7 cellular contexts compared by ENCODE assay signal in the genomic region with DNA sequence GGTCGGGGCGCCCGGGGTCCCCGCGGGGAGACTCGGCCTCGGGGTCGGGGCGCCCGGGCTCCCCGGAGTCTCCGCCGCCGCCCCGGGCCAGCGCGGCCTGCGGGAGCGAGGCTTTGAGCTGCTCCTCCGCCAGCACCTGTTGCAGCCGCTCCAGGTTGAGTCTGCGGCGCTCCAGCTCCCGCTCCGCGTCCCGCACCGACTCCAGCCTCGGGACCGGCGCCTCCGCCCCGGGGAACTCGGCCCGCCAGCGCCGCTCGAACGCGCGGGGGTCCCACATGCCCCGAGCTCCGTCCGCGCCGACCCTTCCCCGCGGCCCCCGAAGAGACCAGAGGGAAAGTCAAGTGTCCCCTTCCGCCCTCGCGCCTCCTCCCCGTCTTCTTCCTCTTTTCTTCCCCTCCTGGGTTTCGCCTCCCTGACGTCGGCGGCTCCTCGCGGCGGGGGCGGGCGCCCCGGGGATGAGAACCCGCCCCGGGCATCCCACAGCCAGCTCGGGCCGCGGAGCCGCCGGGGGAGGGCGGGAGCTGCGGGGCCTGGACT. TPM values are rescaled to one million over a fixed set of nuclear protein-coding genes. Genes with fewer than 3 reads are reported as not detected.
DNase-seq lines count a peak whose midpoint lies in the region; ATAC-seq, FAIRE-seq and TF ChIP-seq lines count a peak whose summit lies in the region.

No MANE protein-coding gene starts in this region.

- H3K9ac ChIP-seq in GM12878 (ENCODE audit: control insufficient read depth, insufficient read depth, low read length) = peak overlapping the region; percentile 83

- peaks cover 52% of the 10 kb centered on the region for H3K79me2 ChIP-seq in GM12878 (ENCODE audit: control insufficient read depth, insufficient read depth, low read length)

- peak overlapping the region; percentile 60; the same call in 1 of the 2 replicates for H2AFZ ChIP-seq in GM12878 (ENCODE audit: control insufficient read depth, low read depth, low read length)

- ATAC-seq in GM18502 (IDR thresholded peaks at IDR 0.05; ENCODE audit: poor library complexity, unreplicated experiment) (peak; percentile 50), HG02840 (IDR thresholded peaks at IDR 0.05; ENCODE audit: low FRiP score, unreplicated experiment) (peak; percentile 58), GM12878 (peak; percentile 74)

- peak; percentile 56 for FAIRE-seq in GM12878 (lab: Jason Lieb, UNC)

- peaks cover 13% of the 10 kb centered on the region for H3K4me1 ChIP-seq in GM12878 (ENCODE audit: control insufficient read depth, insufficient read depth, low read length)

- H3K4me3 ChIP-seq in GM12878 (peak overlapping the region; percentile 94), kidney epithelial cell (ENCODE audit: low read depth, low read length) (peak overlapping the region; percentile 45)

- TF ChIP-seq RAD21 in GM12878 (IDR thresholded peaks at IDR 0.05; ENCODE audit: insufficient read depth, low read depth, low read length) = no peak

- H3K27ac ChIP-seq in GM12878 (ENCODE audit: control insufficient read depth, insufficient read depth) = peak overlapping the region; percentile 82

- H3K36me3 ChIP-seq in GM12878 (ENCODE audit: control insufficient read depth in 2 of 2, insufficient read depth in 2 of 2, low read length in 1 of 2) = peaks cover 6 to 11% of the 10 kb centered on the region in 2 experiments
- H3K36me3 ChIP-seq in kidney epithelial cell (ENCODE audit: control insufficient read depth, insufficient read depth, low read length) = no peaks in the 10 kb centered on the region

- no peaks in the 10 kb centered on the region for H3K9me3 ChIP-seq in GM12878 (replicated peaks; ENCODE audit: control insufficient read depth, insufficient read depth, low read length)

- H3K27me3 ChIP-seq in GM12878 (replicated peaks in 1 of 2; ENCODE audit: control insufficient read depth in 2 of 2, insufficient read depth in 2 of 2, low read length in 1 of 2) (no peaks in the 10 kb centered on the region), kidney epithelial cell (ENCODE audit: control insufficient read depth, insufficient read depth, low read length) (peaks cover 42% of the 10 kb centered on the region)

- TSS peak; percentile 77 for BruUV-seq in GM12878 (replicated peaks; lab: Mats Ljungman, UMichigan)

- RAD21 ChIA-PET in GM12878 (lab: Charles Lee; ENCODE audit: unreplicated experiment) = interaction anchor here (0.7 to 5.1 kb wide), 12 partner anchors 10 to 107 kb away, joined by 3 to 50 read pairs (median 13); no protein-coding TSS in a partner anchor

- POLR2A ChIA-PET in GM12878 (lab: Charles Lee) = interaction anchor here (1.0 to 3.8 kb wide), 12 partner anchors 8 to 63 kb away, joined by 3 to 24 read pairs (median 8); no protein-coding TSS in a partner anchor

- in situ Hi-C loops in GM12878 (cut with MboI) = no loop called here

- peak; percentile 65 for DNase-seq in SKM-1 treated with dmso at 0.1 percent for 144 hours (lab: John Stamatoyannopoulos, UW; ENCODE audit: unreplicated experiment)
- DNase-seq in GM12878 (ENCODE audit: low read depth, low spot score) = no peak
- no peak for DNase-seq in kidney epithelial cell (ENCODE audit: low read depth)
- peak; percentile 35 to 40 for DNase-seq in stimulated activated CD4-positive, alpha-beta T cell treated with anti-CD3 and anti-CD28 coated beads, Interleukin-4, amount 100 ng/mL, for 4 hours
- DNase-seq in DMS153 (lab: John Stamatoyannopoulos, UW) = no peak

- intact Hi-C loops in GM12878 (cut with micrococcal nuclease; ENCODE audit: unreplicated experiment) = loop anchor here (5.0 kb wide), 1 partner anchor 47 kb away; no protein-coding TSS in a partner anchor

- TF ChIP-seq EP300 in GM12878 (IDR thresholded peaks at IDR 0.05; ENCODE audit: borderline replicate concordance in 1 of 2, control insufficient read depth in 1 of 2, low read depth in 2 of 2, low read length in 2 of 2) = 0 out of 4 replicates have a peak, but pooled peaks of 1 of the 2 experiments have one; percentile 16

- 0% methylated on average over 43 of the region's 72 CpGs for WGBS in GM12878 (ENCODE audit: insufficient coverage, insufficient replicate concordance, low lambda C conversion rate, missing lambda C conversion rate)

- SMC1A ChIA-PET in GM12878 (lab: Charles Lee; ENCODE audit: uncharacterized antibody, unreplicated experiment) = interaction anchor here (1.8 to 5.0 kb wide), 7 partner anchors 11 to 48 kb away, joined by 7 to 35 read pairs (median 17); no protein-coding TSS in a partner anchor

- TF ChIP-seq CTCF in GM12878 (IDR thresholded peaks at IDR 0.05 in 2 of 3, conservative IDR thresholded peaks at IDR 0.05 in 1 of 3; ENCODE audit: control insufficient read depth in 2 of 3, extremely low read depth in 1 of 3, insufficient read depth in 1 of 3, low read depth in 3 of 3, low read length in 3 of 3) (no peak), kidney epithelial cell (IDR thresholded peaks at IDR 0.05; ENCODE audit: insufficient read depth, low read length, poor library complexity, severe bottlenecking) (no peak)

- peak; percentile 90 for TF ChIP-seq POLR2A in GM12878 (IDR thresholded peaks at IDR 0.05; ENCODE audit: low read depth, low read length)

- no peaks in the 10 kb centered on the region for H4K20me1 ChIP-seq in GM12878 (ENCODE audit: control insufficient read depth, insufficient read depth)

- H3K4me2 ChIP-seq in GM12878 (ENCODE audit: control insufficient read depth, insufficient read depth) = 0 out of 2 replicates have a peak overlapping the region, but pooled peaks have one; percentile 38

- CTCF ChIA-PET in GM12878 (lab: Yijun Ruan, JAX) = interaction anchor here (0.8 to 4.0 kb wide), 12 partner anchors 9 to 487 kb away, joined by 3 to 41 read pairs (median 6); no protein-coding TSS in a partner anchor

TF ChIP-seq in GM12878, 131 proteins besides CTCF, POLR2A, EP300 and RAD21 (continues in another document):
- TF ChIP-seq POU2F2 (IDR thresholded peaks at IDR 0.05; ENCODE audit: borderline replicate concordance, low read depth, low read length) (peak; percentile 48; the same call in 1 of the 3 replicates), ESRRA (IDR thresholded peaks at IDR 0.05; ENCODE audit: low read length) (no peak), MYB (IDR thresholded peaks at IDR 0.05; ENCODE audit: borderline replicate concordance, low read depth, low read length) (no peak), ZNF217 (IDR thresholded peaks at IDR 0.05) (no peak), CBX3 (IDR thresholded peaks at IDR 0.05; ENCODE audit: borderline replicate concordance, low read depth) (no peak)

RNA-seq across cellular contexts. Expression of a gene that starts 40.8 kb away (rescaled TPM):
- not detected in 2 replicates for total RNA-seq in GM12878 (2013; cell fraction: nucleolus; rRNA removed)
- total RNA-seq in GM12878 (2014; rRNA removed) = not detected in 2 replicates
- total RNA-seq in GM12878 (2014; rRNA removed; fragmentation: Illumina TruSeq; extraction: Trizol) = not detected in 2 replicates
- total RNA-seq in GM12878 (2021) = not detected in 2 replicates
- not detected for polyA plus RNA-seq in GM12878 (2011; ENCODE audit: low read depth)
- not detected in 2 replicates for polyA plus RNA-seq in GM12878 (2011; rRNA removed)
- not detected in 2 replicates for polyA plus RNA-seq in GM12878 (2011; cell fraction: cytosol; rRNA removed)
- not detected in 2 replicates for polyA plus RNA-seq in GM12878 (2011; cell fraction: nucleus; rRNA removed)
- not detected in 2 replicates for polyA plus RNA-seq in GM12878 (2012)
- polyA plus RNA-seq in GM12878 (2014; fragmentation: Illumina TruSeq; extraction: Trizol) = not detected in 2 replicates
- not detected for polyA plus RNA-seq in GM12878 (2014; fragmentation: Nextera tagmentation; extraction: Ambion mirVana)
- polyA plus RNA-seq in GM12878 (2014; rRNA removed) = not detected in 2 replicates
- not detected for polyA plus RNA-seq in GM12878 (2016; fragmentation: Nextera tagmentation; extraction: Ambion mirVana)
- polyA minus RNA-seq in GM12878 (2011; rRNA and poly(A)+ RNA removed) = not detected in 2 replicates
- not detected in 2 replicates for polyA minus RNA-seq in GM12878 (2011; cell fraction: cytosol; rRNA and poly(A)+ RNA removed)
- not detected in 2 replicates for polyA minus RNA-seq in GM12878 (2011; cell fraction: nucleus; rRNA and poly(A)+ RNA removed)
- not detected in 2 replicates for total RNA-seq in kidney epithelial cell

RNA-seq across cellular contexts. Expression of a gene that starts 49.6 kb away (rescaled TPM):
- total RNA-seq in GM12878 (2013; cell fraction: nucleolus; rRNA removed) = 192 and 258 TPM in 2 replicates
- total RNA-seq in GM12878 (2014; rRNA removed) (35.6 and 49.4 TPM in 2 replicates), GM12878 (2014; rRNA removed; fragmentation: Illumina TruSeq; extraction: Trizol) (20.8 and 24.4 TPM in 2 replicates), GM12878 (2021) (101 and 112 TPM in 2 replicates), kidney epithelial cell (135 and 141 TPM in 2 replicates)
- polyA plus RNA-seq in GM12878 (2011; ENCODE audit: low read depth) = 36.8 TPM
- polyA plus RNA-seq in GM12878 (2011; rRNA removed) (17.6 and 41.4 TPM in 2 replicates), GM12878 (2014; fragmentation: Illumina TruSeq; extraction: Trizol) (39.5 and 40.5 TPM in 2 replicates), GM12878 (2014; fragmentation: Nextera tagmentation; extraction: Ambion mirVana) (1 to 10 TPM; 1.4 to 2.5 TPM), GM12878 (2014; rRNA removed) (38.6 and 53.1 TPM in 2 replicates), GM12878 (2016; fragmentation: Nextera tagmentation; extraction: Ambion mirVana) (10 to 100 TPM; 16.5 to 21.4 TPM)
- polyA plus RNA-seq in GM12878 (2011; cell fraction: cytosol; rRNA removed) = 34.7 and 44.4 TPM in 2 replicates
- polyA plus RNA-seq in GM12878 (2011; cell fraction: nucleus; rRNA removed) = 238 and 247 TPM in 2 replicates
- 50.4 and 62.8 TPM in 2 replicates for polyA plus RNA-seq in GM12878 (2012)
- polyA minus RNA-seq in GM12878 (2011; rRNA and poly(A)+ RNA removed) = 41.5 and 66.5 TPM in 2 replicates
- polyA minus RNA-seq in GM12878 (2011; cell fraction: cytosol; rRNA and poly(A)+ RNA removed) = 31.5 and 37.0 TPM in 2 replicates
- 61.5 and 95.8 TPM in 2 replicates for polyA minus RNA-seq in GM12878 (2011; cell fraction: nucleus; rRNA and poly(A)+ RNA removed)

RNA-seq across cellular contexts. Expression of a gene that starts 50.0 kb away (rescaled TPM):
- not detected in 2 replicates for total RNA-seq in GM12878 (2013; cell fraction: nucleolus; rRNA removed)
- total RNA-seq in GM12878 (2014; rRNA removed) = not detected in 2 replicates
- total RNA-seq in GM12878 (2014; rRNA removed; fragmentation: Illumina TruSeq; extraction: Trizol) = not detected in 2 replicates
- not detected in 2 replicates for total RNA-seq in GM12878 (2021)
- not detected for polyA plus RNA-seq in GM12878 (2011; ENCODE audit: low read depth)
- not detected in 2 replicates for polyA plus RNA-seq in GM12878 (2011; rRNA removed)
- polyA plus RNA-seq in GM12878 (2011; cell fraction: cytosol; rRNA removed) = not detected in 2 replicates
- not detected in 2 replicates for polyA plus RNA-seq in GM12878 (2011; cell fraction: nucleus; rRNA removed)
- polyA plus RNA-seq in GM12878 (2012) = 0.03 and 0.08 TPM in 2 replicates
- polyA plus RNA-seq in GM12878 (2014; fragmentation: Illumina TruSeq; extraction: Trizol) = not detected in 2 replicates
- polyA plus RNA-seq in GM12878 (2014; fragmentation: Nextera tagmentation; extraction: Ambion mirVana) = not detected
- polyA plus RNA-seq in GM12878 (2014; rRNA removed) = not detected in 2 replicates
- polyA plus RNA-seq in GM12878 (2016; fragmentation: Nextera tagmentation; extraction: Ambion mirVana) = not detected
- polyA minus RNA-seq in GM12878 (2011; rRNA and poly(A)+ RNA removed) = not detected in 2 replicates
- not detected in 2 replicates for polyA minus RNA-seq in GM12878 (2011; cell fraction: cytosol; rRNA and poly(A)+ RNA removed)
- not detected in 2 replicates for polyA minus RNA-seq in GM12878 (2011; cell fraction: nucleus; rRNA and poly(A)+ RNA removed)
- not detected in 2 replicates for total RNA-seq in kidney epithelial cell

Comparison
In these comparisons a context has a peak if more than half of its experiments do, and no peak if none do; other contexts are left out.
1. DNase-seq: peak in SKM-1 treated with dmso at 0.1 percent for 144 hours (single experiment) and stimulated activated CD4-positive, alpha-beta T cell treated with anti-CD3 and anti-CD28 coated beads, Interleukin-4, amount 100 ng/mL, for 4 hours (2 of 2); none in GM12878 (single experiment), kidney epithelial cell (single experiment) and DMS153 (single experiment).
2. Peak in every context shown above with its lines, with median percentiles within 50 percentile points of each other: ATAC-seq.